Comparison of ENCODE assay signal across 1 cellular context in genomic region chr1:209768354-209768774, GRCh38.
TF ChIP-seq lines count a peak whose summit lies in the region.

No MANE protein-coding gene starts in this region.

TF ChIP-seq in HepG2, 621 proteins besides CTCF, POLR2A, EP300 and RAD21:
- TF ChIP-seq SRSF9 (IDR thresholded peaks at IDR 0.05; ENCODE audit: borderline replicate concordance, insufficient read depth, low read depth, low read length, poor library complexity, severe bottlenecking): no peak
- TF ChIP-seq CEBPB (IDR thresholded peaks at IDR 0.05; ENCODE audit: borderline replicate concordance, low read depth, low read length): peak; percentile 64
